In genomic region chr15:74641151-74641550, GRCh38 we compare ENCODE assay signal across 1 cellular context.
TF ChIP-seq lines count a peak whose summit lies in the region.

No MANE protein-coding gene starts in this region.

TF ChIP-seq in endothelial cell of umbilical vein, 7 proteins besides CTCF, POLR2A, EP300 and RAD21:
- TF ChIP-seq JUN (IDR thresholded peaks at IDR 0.05; ENCODE audit: borderline replicate concordance, insufficient read depth, insufficient read length, low read depth): no peak
- no peak for TF ChIP-seq MAX (IDR thresholded peaks at IDR 0.05; ENCODE audit: insufficient read depth, insufficient read length)
- no peak for TF ChIP-seq MYC (IDR thresholded peaks at IDR 0.05; ENCODE audit: low read depth, low read length)
- TF ChIP-seq GATA2 (IDR thresholded peaks at IDR 0.05; ENCODE audit: insufficient read depth, insufficient read length, low read depth, low read length): no peak
- no peak for TF ChIP-seq POLR2AphosphoS5 (IDR thresholded peaks at IDR 0.05; ENCODE audit: insufficient read depth, low read depth, low read length)
- TF ChIP-seq EZH2 (IDR thresholded peaks at IDR 0.05; ENCODE audit: borderline replicate concordance, low read depth, low read length, severe bottlenecking): no peak
- no peak for TF ChIP-seq FOS (IDR thresholded peaks at IDR 0.05; ENCODE audit: borderline replicate concordance, insufficient read depth, low read length)
